In genomic region chr2:239065962-239066361, GRCh38 we compare ENCODE assay signal across 25 cellular contexts.
"Had no signal": no experiment of that assay in that cellular context is flagged by ENCODE, and none has a peak within 500 bp of the region (broad histone marks: within the 10 kb centered on the region; RNA-seq: fewer than 3 reads in every experiment).

No MANE protein-coding gene starts in this region.

- H3K27me3 Mint-ChIP-seq: activated naive CD8-positive, alpha-beta T cell; activated T-cell treated with anti-CD3 and anti-CD28 coated beads, Interleukin-2, amount 50 U/mL, for 24 hours; naive thymus-derived CD8-positive, alpha-beta T cell had no signal

- H3K9me3 Mint-ChIP-seq: activated T-cell treated with anti-CD3 and anti-CD28 coated beads, Interleukin-2, amount 50 U/mL, for 24 hours; activated T-helper 2 cell treated with anti-CD3 and anti-CD28 coated beads, Interferon-gamma antibody, Interleukin-2, Interleukin-4, amounts not matched to agents 10 μg/mL and 5 μg/mL and 100 μg/mL, durations not matched to agents 14 hours and 24 hours and 36 hours; mesothelial cell of epicardium; naive thymus-derived CD8-positive, alpha-beta T cell; stimulated activated effector memory CD8-positive, alpha-beta T cell treated with anti-CD3 and anti-CD28 coated beads, Interleukin-12 subunit alpha, Interleukin-12 subunit beta, amount 100 ng/mL, for 72 hours had no signal

- H3K27ac ChIP-seq: adrenal gland, ascending aorta, colonic mucosa, esophagus muscularis mucosa, neutrophil, ovary, prostate gland, right atrium auricular region, transverse colon had no signal

- H3K4me1 Mint-ChIP-seq: stimulated activated effector memory CD8-positive, alpha-beta T cell treated with anti-CD3 and anti-CD28 coated beads, Interleukin-12 subunit alpha, Interleukin-12 subunit beta, amount 100 ng/mL, for 72 hours had no signal

- H3K9me3 ChIP-seq: adrenal gland, ascending aorta, colonic mucosa, esophagus muscularis mucosa, neutrophil, ovary, prostate gland, right atrium auricular region, transverse colon had no signal

- H3K4me3 ChIP-seq: adrenal gland, ascending aorta, colonic mucosa, dorsolateral prefrontal cortex, esophagus muscularis mucosa, ovary, prostate gland, right atrium auricular region, transverse colon had no signal

- ATAC-seq: left ventricle myocardium superior; naive thymus-derived CD8-positive, alpha-beta T cell; stimulated activated effector memory CD8-positive, alpha-beta T cell treated with anti-CD3 and anti-CD28 coated beads, Interleukin-12 subunit alpha, Interleukin-12 subunit beta, amount 100 ng/mL, for 72 hours had no signal

- DNase-seq: activated CD4-positive, alpha-beta T cell treated with anti-CD3 and anti-CD28 coated beads, Interleukin-2, amount 50 U/mL, for 1 hour; activated CD8-positive, alpha-beta memory T cell treated with anti-CD3 and anti-CD28 coated beads for 24 hours; activated CD8-positive, alpha-beta memory T cell treated with anti-CD3 and anti-CD28 coated beads, Interleukin-2, amount 50 U/mL, for 4 hours; activated naive CD4-positive, alpha-beta T cell; activated T-cell treated with anti-CD3 and anti-CD28 coated beads, Interleukin-2, amount 50 U/mL, for 24 hours; adrenal gland; central memory CD4-positive, alpha-beta T cell; colonic mucosa; dorsolateral prefrontal cortex; hippocampal formation; left ventricle myocardium superior; mammary epithelial cell; naive thymus-derived CD8-positive, alpha-beta T cell; ovary; stimulated activated CD4-positive, alpha-beta T cell treated with anti-CD3 and anti-CD28 coated beads, Interleukin-1b, Interleukin-23, amount 100 ng/mL, for 48 hours; transverse colon had no signal

- H3K27ac Mint-ChIP-seq: activated naive CD8-positive, alpha-beta T cell; activated T-cell treated with anti-CD3 and anti-CD28 coated beads, Interleukin-2, amount 50 U/mL, for 24 hours; activated T-helper 2 cell treated with anti-CD3 and anti-CD28 coated beads, Interferon-gamma antibody, Interleukin-2, Interleukin-4, amounts not matched to agents 10 μg/mL and 5 μg/mL and 100 μg/mL, durations not matched to agents 14 hours and 24 hours and 36 hours; mesothelial cell of epicardium; stimulated activated effector memory CD8-positive, alpha-beta T cell treated with anti-CD3 and anti-CD28 coated beads, Interleukin-12 subunit alpha, Interleukin-12 subunit beta, amount 100 ng/mL, for 72 hours had no signal

- H3K36me3 ChIP-seq: colonic mucosa, ovary had no signal

- H3K4me1 ChIP-seq: ascending aorta, colonic mucosa, esophagus muscularis mucosa, prostate gland, right atrium auricular region, transverse colon had no signal

- H3K4me3 Mint-ChIP-seq: activated naive CD8-positive, alpha-beta T cell; activated T-cell treated with anti-CD3 and anti-CD28 coated beads, Interleukin-2, amount 50 U/mL, for 24 hours; mesothelial cell of epicardium; stimulated activated effector memory CD8-positive, alpha-beta T cell treated with anti-CD3 and anti-CD28 coated beads, Interleukin-12 subunit alpha, Interleukin-12 subunit beta, amount 100 ng/mL, for 72 hours had no signal

- H3K27me3 ChIP-seq: adrenal gland, ascending aorta, colonic mucosa, dorsolateral prefrontal cortex, esophagus muscularis mucosa, neutrophil, ovary, right atrium auricular region, transverse colon had no signal
